In genomic region chr4:55966324-55966723, GRCh38 we compare ENCODE assay signal across 4 cellular contexts. TPM values are rescaled to one million over a fixed set of nuclear protein-coding genes. Genes with fewer than 3 reads are reported as not detected.
DNase-seq lines count a peak whose midpoint lies in the region; ATAC-seq, FAIRE-seq and TF ChIP-seq lines count a peak whose summit lies in the region.
"Not testable (repeated sequence)": the region's sequence is repeated elsewhere in the genome, so short reads cannot be mapped to it uniquely, and the experiment has no call there.

No MANE protein-coding gene starts in this region.

- not testable (repeated sequence) for DNase-seq in WTC11 (ENCODE audit: low spot score); K562 (ENCODE audit: extremely low read depth in 1 of 4, low spot score in 3 of 4); HepG2 (ENCODE audit: low spot score)

- H3K4me3 Mint-ChIP-seq in WTC11: not testable (repeated sequence)

- H2AFZ ChIP-seq in K562 (ENCODE audit: low read depth, low read length); HepG2 (ENCODE audit: low read length): not testable (repeated sequence)

- not testable (repeated sequence) for H3K9ac ChIP-seq in K562 (ENCODE audit: insufficient read depth in 1 of 2, low read depth in 2 of 2, low read length in 2 of 2); HepG2 (ENCODE audit: insufficient read depth, low read depth, low read length)

- H3K9me3 ChIP-seq in HEK293 (ENCODE audit: control insufficient read depth, insufficient read depth, low read depth, low read length); K562 (replicated peaks; ENCODE audit: control insufficient read depth, insufficient read depth, low read depth, low read length); HepG2 (ENCODE audit: low read length): not testable (repeated sequence)

- H3K4me3 ChIP-seq in HEK293 (ENCODE audit: low read depth, low read length); K562; HepG2 (replicated peaks in 1 of 3; ENCODE audit: insufficient read depth in 1 of 3, low read depth in 2 of 3, low read length in 3 of 3): not testable (repeated sequence)

- H3K27ac Mint-ChIP-seq in WTC11: not testable (repeated sequence)

- H4K20me1 ChIP-seq in K562 (replicated peaks; ENCODE audit: control insufficient read depth, insufficient read depth, low read length); HepG2 (ENCODE audit: insufficient read depth, low read length): not testable (repeated sequence)

- TF ChIP-seq CTCF in HEK293 (tag by site-specific recombination; IDR thresholded peaks at IDR 0.05); WTC11 (IDR thresholded peaks at IDR 0.05); K562 (IDR thresholded peaks at IDR 0.05 in 2 of 3, conservative IDR thresholded peaks at IDR 0.05 in 1 of 3; ENCODE audit: insufficient read depth in 2 of 3, low read depth in 1 of 3, low read length in 3 of 3); HepG2 (CRISPR knock-in tag; IDR thresholded peaks at IDR 0.05): not testable (repeated sequence)

- TF ChIP-seq EP300 in K562 (IDR thresholded peaks at IDR 0.05; ENCODE audit: low read length); HepG2 (IDR thresholded peaks at IDR 0.05; ENCODE audit: low read depth in 2 of 2, low read length in 2 of 2); HepG2 (CRISPR knock-in tag; IDR thresholded peaks at IDR 0.05; ENCODE audit: borderline replicate concordance): not testable (repeated sequence)

- not testable (repeated sequence) for H3K9me3 Mint-ChIP-seq in WTC11

- TF ChIP-seq RAD21 in K562 (CRISPR knock-in tag; conservative IDR thresholded peaks at IDR 0.05 in 1 of 2, IDR thresholded peaks at IDR 0.05 in 1 of 2); HepG2 (CRISPR knock-in tag; IDR thresholded peaks at IDR 0.05): not testable (repeated sequence)

- POLR2A ChIA-PET in HEK293 (lab: Yijun Ruan, JAX); HepG2 (lab: Yijun Ruan, JAX): not testable (repeated sequence)
- POLR2A ChIA-PET in WTC11 (lab: Charles Lee) (interaction anchor here (0.9 kb wide), 1 partner anchor 33 kb away, joined by 3 read pairs; no protein-coding TSS in a partner anchor), K562 (lab: Yijun Ruan, JAX) (interaction anchor here (1.0 to 1.7 kb wide), 3 partner anchors 9 to 45 kb away, joined by 3 to 7 read pairs (median 4); no protein-coding TSS in a partner anchor)

- not testable (repeated sequence) for H3K4me2 ChIP-seq in K562 (ENCODE audit: insufficient read depth, low read length); HepG2 (ENCODE audit: low read depth, low read length)

- 100% methylated on average over 5 of the region's 5 CpGs for WGBS in K562 (ENCODE audit: insufficient coverage, low coverage, missing lambda C conversion rate)
- WGBS in HepG2 (ENCODE audit: low lambda C conversion rate): 96% methylated on average over 5 of the region's 5 CpGs

- not testable (repeated sequence) for ATAC-seq in WTC11, K562, HepG2

- H3K36me3 ChIP-seq in HEK293 (ENCODE audit: control insufficient read depth in 2 of 2, insufficient read depth in 1 of 2, low read length in 2 of 2) (peaks cover 0 to 57% of the 10 kb centered on the region in 2 experiments), K562 (ENCODE audit: control insufficient read depth, insufficient read depth, low read length) (peaks cover 12% of the 10 kb centered on the region; the same call in 2 of the 3 replicates)
- H3K36me3 ChIP-seq in HepG2 (replicated peaks in 1 of 2; ENCODE audit: control insufficient read depth in 1 of 2, insufficient read depth in 2 of 2, low read length in 2 of 2): not testable (repeated sequence)

- intact Hi-C loops in K562 (cut with micrococcal nuclease); HepG2 (cut with micrococcal nuclease; ENCODE audit: unreplicated experiment): not testable (repeated sequence)

- not testable (repeated sequence) for H3K27me3 ChIP-seq in K562 (ENCODE audit: control insufficient read depth in 2 of 2, insufficient read depth in 2 of 2, low read length in 2 of 2); HepG2 (ENCODE audit: control insufficient read depth in 1 of 2, insufficient read depth in 2 of 2, low read length in 2 of 2)

- in situ Hi-C loops in K562 (cut with MboI); HepG2 (cut with HindIII; ENCODE audit: extremely low pct_ligation_motif_present, low pct_unique_long_range_greater_than_20kb): not testable (repeated sequence)

- not testable (repeated sequence) for H3K4me1 ChIP-seq in HEK293 (ENCODE audit: control insufficient read depth, insufficient read depth, low read length); K562 (replicated peaks in 1 of 2; ENCODE audit: control insufficient read depth in 2 of 2, insufficient read depth in 2 of 2, low read length in 2 of 2); HepG2 (ENCODE audit: insufficient read depth, low read length)

- H3K36me3 Mint-ChIP-seq in WTC11: peaks cover 12% of the 10 kb centered on the region

- BruUV-seq in K562 (replicated peaks; lab: Mats Ljungman, UMichigan); HepG2 (replicated peaks; lab: Mats Ljungman, UMichigan): not testable (repeated sequence)

- H3K79me2 ChIP-seq in K562 (ENCODE audit: control insufficient read depth, insufficient read depth, low read length); HepG2 (ENCODE audit: insufficient read depth, low read length): not testable (repeated sequence)

- CTCF ChIA-PET in HEK293 (lab: Yijun Ruan, JAX): interaction anchor here (0.6 kb wide), 1 partner anchor 25 kb away, joined by 3 read pairs; no protein-coding TSS in a partner anchor
- CTCF ChIA-PET in WTC11 (lab: Charles Lee): interaction anchor here (2.6 kb wide), 1 partner anchor 18 kb away, joined by 10 read pairs; the partner anchor contains the start of gene CEP135
- CTCF ChIA-PET in K562 (lab: Yijun Ruan, JAX; ENCODE audit: low intra/inter-chr PET ratio); HepG2 (lab: Yijun Ruan, JAX; ENCODE audit: low intra/inter-chr PET ratio, low total read pairs): not testable (repeated sequence)

- H3K27ac ChIP-seq in HEK293 (ENCODE audit: extremely low read depth, low read depth, low read length); K562 (ENCODE audit: extremely low read depth, low read depth, low read length); HepG2 (ENCODE audit: extremely low read length, insufficient read depth, low read length): not testable (repeated sequence)

- not testable (repeated sequence) for TF ChIP-seq POLR2A in K562 (conservative IDR thresholded peaks at IDR 0.05); HepG2 (IDR thresholded peaks at IDR 0.05; ENCODE audit: insufficient read depth in 1 of 2, low read depth in 2 of 2, low read length in 2 of 2)

- H3K27me3 Mint-ChIP-seq in WTC11 (ENCODE audit: low read depth): not testable (repeated sequence)

- not testable (repeated sequence) for H3K9me1 ChIP-seq in K562 (ENCODE audit: control insufficient read depth, insufficient read depth, low read length)

- H3K4me1 Mint-ChIP-seq in WTC11: not testable (repeated sequence)

- FAIRE-seq in K562 (lab: Jason Lieb, UNC); HepG2 (lab: Jason Lieb, UNC): not testable (repeated sequence)

RNA-seq across cellular contexts. Expression of gene CEP135, which starts 17.6 kb away (rescaled TPM):
- 11.3 to 13.6 TPM (median 12.9 TPM) in 3 replicates for total RNA-seq in WTC11 (2021)
- total RNA-seq in K562 (2011; cell fraction: chromatin; rRNA removed; ENCODE audit: low replicate concordance): 21.1 and 101 TPM in 2 replicates
- total RNA-seq in K562 (2011; cell fraction: nucleolus; rRNA removed): 13.2 and 16.4 TPM in 2 replicates
- 43.6 and 71.6 TPM in 2 replicates for total RNA-seq in K562 (2011; cell fraction: nucleoplasm; rRNA removed)
- 10.9 and 18.6 TPM in 2 replicates for total RNA-seq in K562 (2014; rRNA removed)
- 18.9 and 21.0 TPM in 2 replicates for total RNA-seq in K562 (2014; rRNA removed; fragmentation: Illumina TruSeq; extraction: Trizol)
- total RNA-seq in K562 (2015; rRNA removed; fragmentation: Illumina TruSeq; extraction: Trizol): 15.3 and 15.8 TPM in 2 replicates
- 11.3 and 11.5 TPM in 2 replicates for total RNA-seq in K562 (2021)
- polyA plus RNA-seq in K562 (2011; rRNA removed): 15.1 and 15.5 TPM in 2 replicates
- polyA plus RNA-seq in K562 (2011; cell fraction: cytosol; rRNA removed): 1.9 and 5.0 TPM in 2 replicates
- polyA plus RNA-seq in K562 (2011; cell fraction: nucleus; rRNA removed): 12.3 and 16.5 TPM in 2 replicates
- 6.9 and 9.8 TPM in 2 replicates for polyA plus RNA-seq in K562 (2012)
- polyA plus RNA-seq in K562 (2014; fragmentation: Illumina TruSeq; extraction: Trizol): 12.5 and 15.3 TPM in 2 replicates
- 1 to 10 TPM; 3.1 to 3.3 TPM for polyA plus RNA-seq in K562 (2014; fragmentation: Nextera tagmentation; extraction: Ambion mirVana)
- 13.2 and 14.4 TPM in 2 replicates for polyA plus RNA-seq in K562 (2014; rRNA removed)
- 20.9 and 28.9 TPM in 2 replicates for polyA minus RNA-seq in K562 (2011; rRNA and poly(A)+ RNA removed)
- 5.2 and 5.7 TPM in 2 replicates for polyA minus RNA-seq in K562 (2011; cell fraction: cytosol; rRNA and poly(A)+ RNA removed)
- polyA minus RNA-seq in K562 (2011; cell fraction: nucleus; rRNA and poly(A)+ RNA removed): 21.1 and 34.1 TPM in 2 replicates
- total RNA-seq in HepG2 (2016; rRNA removed; fragmentation: Illumina TruSeq; extraction: Trizol): 8.4 and 8.8 TPM in 2 replicates
- 2.2 and 2.4 TPM in 2 replicates for total RNA-seq in HepG2 (2016; cell fraction: cytosol; rRNA removed; fragmentation: Illumina TruSeq; extraction: Trizol; ENCODE audit: low read depth)
- 7.3 and 8.4 TPM in 2 replicates for total RNA-seq in HepG2 (2016; cell fraction: insoluble cytoplasmic fraction; rRNA removed; fragmentation: Illumina TruSeq; extraction: Trizol)
- total RNA-seq in HepG2 (2016; cell fraction: membrane; rRNA removed; fragmentation: Illumina TruSeq; extraction: Trizol): 2.9 and 3.2 TPM in 2 replicates
- 17.3 and 17.4 TPM in 2 replicates for total RNA-seq in HepG2 (2016; cell fraction: nucleus; rRNA removed; fragmentation: Illumina TruSeq; extraction: Trizol)
- 0.89 and 1.7 TPM in 2 replicates for polyA plus RNA-seq in HepG2 (2011; rRNA removed)
- 0.37 and 0.47 TPM in 2 replicates for polyA plus RNA-seq in HepG2 (2011; cell fraction: cytosol; rRNA removed)
- polyA plus RNA-seq in HepG2 (2011; cell fraction: nucleus; rRNA removed): 1.7 and 2.2 TPM in 2 replicates
- polyA plus RNA-seq in HepG2 (2012): 1.0 and 2.1 TPM in 2 replicates
- 0.09 and 0.11 TPM in 2 replicates for polyA plus RNA-seq in HepG2 (2016; cell fraction: cytosol; fragmentation: Illumina TruSeq; extraction: Trizol; ENCODE audit: low read depth)
- polyA plus RNA-seq in HepG2 (2016; cell fraction: insoluble cytoplasmic fraction; fragmentation: Illumina TruSeq; extraction: Trizol; ENCODE audit: low read depth): 6.2 and 6.7 TPM in 2 replicates
- 0.48 and 0.52 TPM in 2 replicates for polyA plus RNA-seq in HepG2 (2016; cell fraction: membrane; fragmentation: Illumina TruSeq; extraction: Trizol; ENCODE audit: low read depth)
- polyA plus RNA-seq in HepG2 (2016; cell fraction: nucleus; fragmentation: Illumina TruSeq; extraction: Trizol; ENCODE audit: insufficient read depth, low read depth): 15.7 and 16.2 TPM in 2 replicates
- 1.0 and 3.6 TPM in 2 replicates for polyA minus RNA-seq in HepG2 (2011; rRNA and poly(A)+ RNA removed; ENCODE audit: low replicate concordance)
- 1.1 TPM in 2 replicates for polyA minus RNA-seq in HepG2 (2011; cell fraction: cytosol; rRNA and poly(A)+ RNA removed)
- 11.7 and 15.8 TPM in 2 replicates for polyA minus RNA-seq in HepG2 (2011; cell fraction: nucleus; rRNA and poly(A)+ RNA removed)
